Comparison of ENCODE assay signal across 21 cellular contexts in genomic region chr2:11498126-11498473, GRCh38. TPM values are rescaled to one million over a fixed set of nuclear protein-coding genes. Genes with fewer than 3 reads are reported as not detected.
DNase-seq lines count a peak whose midpoint lies in the region; ATAC-seq and TF ChIP-seq lines count a peak whose summit lies in the region.
"Had no signal": no experiment of that assay in that cellular context is flagged by ENCODE, and none has a peak within 500 bp of the region (broad histone marks: within the 10 kb centered on the region; RNA-seq: fewer than 3 reads in every experiment).

No MANE protein-coding gene starts in this region.

- H3K36me3 ChIP-seq in OCI-LY3 (replicated peaks; ENCODE audit: low read depth, low read length) = peaks cover 1% of the 10 kb centered on the region
- H3K36me3 ChIP-seq in smooth muscle cell (ENCODE audit: low read depth) = no peaks in the 10 kb centered on the region
- H3K36me3 ChIP-seq: brain microvascular endothelial cell had no signal

- H3K4me2 ChIP-seq in OCI-LY3 (ENCODE audit: low read length) (peak overlapping the region; percentile 84), smooth muscle cell (peak overlapping the region; percentile 5)

- peak overlapping the region; percentile 58 for H3K27ac ChIP-seq in C4-2B
- peak overlapping the region; percentile 5; the same call in 1 of the 2 replicates for H3K27ac ChIP-seq in OCI-LY3 (ENCODE audit: low read length)
- H3K27ac ChIP-seq in right cardiac atrium (ENCODE audit: low read length) = peak overlapping the region; percentile 52
- no peak overlapping the region for H3K27ac ChIP-seq in smooth muscle cell (ENCODE audit: low read depth)
- H3K27ac ChIP-seq in foreskin keratinocyte = no peak overlapping the region
- H3K27ac ChIP-seq: brain microvascular endothelial cell, SK-N-MC had no signal

- H2AFZ ChIP-seq in OCI-LY3 (ENCODE audit: low read depth, low read length) = no peak overlapping the region
- no peak overlapping the region for H2AFZ ChIP-seq in smooth muscle cell (ENCODE audit: low read depth)

- ATAC-seq in right cardiac atrium (no peak), foreskin keratinocyte (no peak)
- ATAC-seq: activated naive CD8-positive, alpha-beta T cell treated with anti-CD3 and anti-CD28 coated beads, Interleukin-2, amount 50 U/mL, for 24 hours; naive thymus-derived CD4-positive, alpha-beta T cell had no signal

- H3K9ac ChIP-seq in OCI-LY3 (ENCODE audit: low read length) (peak overlapping the region; percentile 32; the same call in 1 of the 2 replicates), smooth muscle cell (ENCODE audit: low read depth) (no peak overlapping the region)

- H3K4me1 ChIP-seq in OCI-LY3 (ENCODE audit: low read length) (peaks cover 41% of the 10 kb centered on the region), right cardiac atrium (ENCODE audit: control insufficient read depth, insufficient read depth, low read length) (no peaks in the 10 kb centered on the region), smooth muscle cell (ENCODE audit: low read depth) (peaks cover 36% of the 10 kb centered on the region), foreskin keratinocyte (no peaks in the 10 kb centered on the region)

- H3K79me2 ChIP-seq in OCI-LY3 (ENCODE audit: low read length) (no peaks in the 10 kb centered on the region), smooth muscle cell (ENCODE audit: low read depth) (peaks cover 18% of the 10 kb centered on the region)

- no peaks in the 10 kb centered on the region for H3K9me3 ChIP-seq in OCI-LY3 (ENCODE audit: insufficient read depth, low read length)
- H3K9me3 ChIP-seq in right cardiac atrium (ENCODE audit: control insufficient read depth, low read length) = no peaks in the 10 kb centered on the region
- no peaks in the 10 kb centered on the region for H3K9me3 ChIP-seq in smooth muscle cell (replicated peaks; ENCODE audit: low read depth)

- no peaks in the 10 kb centered on the region for H4K20me1 ChIP-seq in OCI-LY3 (ENCODE audit: insufficient read depth, low read length)
- H4K20me1 ChIP-seq in smooth muscle cell (ENCODE audit: low read depth) = no peaks in the 10 kb centered on the region

- DNase-seq in right cardiac atrium = no peak
- DNase-seq in smooth muscle cell (lab: John Stamatoyannopoulos, UW; ENCODE audit: unreplicated experiment) = no peak
- no peak for DNase-seq in stimulated activated CD8-positive, alpha-beta memory T cell treated with anti-CD3 and anti-CD28 coated beads, Interleukin-4, amount 100 ng/mL, for 48 hours
- DNase-seq in foreskin keratinocyte = no peak
- no peak for DNase-seq in T-helper 1 cell
- DNase-seq: activated CD4-positive, alpha-beta T cell treated with anti-CD3 and anti-CD28 coated beads, Interleukin-2, amount 50 U/mL, for 4 hours; activated effector memory CD4-positive, alpha-beta T cell treated with Interleukin-2 at 50 U/mL for 16 hours; activated naive CD8-positive, alpha-beta T cell treated with anti-CD3 and anti-CD28 coated beads, Interleukin-2, amount 50 U/mL, for 24 hours; brain microvascular endothelial cell; CD4-positive, alpha-beta T cell; DMS53; kidney; mesenchymal stem cell; naive thymus-derived CD4-positive, alpha-beta T cell; NCI-H187 treated with DMSO at 0.1 percent for 48 hours; NCI-H226; small intestine; stimulated activated CD4-positive, alpha-beta T cell treated with anti-CD3 and anti-CD28 coated beads, Interleukin-4, amount 100 ng/mL, for 1 hour had no signal

- H3K4me3 ChIP-seq in OCI-LY3 (ENCODE audit: low read length) (peak overlapping the region; percentile 69; the same call in 1 of the 2 replicates), right cardiac atrium (ENCODE audit: low read length) (no peak overlapping the region), smooth muscle cell (no peak overlapping the region)
- H3K4me3 ChIP-seq: SK-N-MC had no signal

- H3K27me3 ChIP-seq in OCI-LY3 (ENCODE audit: low read depth, low read length) = no peaks in the 10 kb centered on the region
- no peaks in the 10 kb centered on the region for H3K27me3 ChIP-seq in right cardiac atrium (ENCODE audit: control insufficient read depth, insufficient read depth)
- no peaks in the 10 kb centered on the region for H3K27me3 ChIP-seq in smooth muscle cell (ENCODE audit: low read depth)
- peaks cover 22% of the 10 kb centered on the region for H3K27me3 ChIP-seq in foreskin keratinocyte

- intact Hi-C loops in right cardiac atrium (cut with DNase I) = no loop called here

- TF ChIP-seq CTCF in C4-2B (conservative IDR thresholded peaks at IDR 0.05) (no peak), OCI-LY3 (IDR thresholded peaks at IDR 0.05; ENCODE audit: low read depth, low read length) (no peak), smooth muscle cell (IDR thresholded peaks at IDR 0.05; ENCODE audit: borderline replicate concordance, insufficient read depth, poor library complexity, severe bottlenecking) (no peak), foreskin keratinocyte (conservative IDR thresholded peaks at IDR 0.05) (no peak)

- H3F3A ChIP-seq in smooth muscle cell (ENCODE audit: low read depth) = no peaks in the 10 kb centered on the region

RNA-seq across cellular contexts. Expression of gene E2F6, which starts 32.1 kb away (rescaled TPM):
- total RNA-seq in right cardiac atrium (10 to 100 TPM; 15.7 to 19.9 (median 16.2) TPM), smooth muscle cell (18.0 and 18.3 TPM in 2 replicates), foreskin keratinocyte (12.5 and 12.7 TPM in 2 replicates)
- polyA plus RNA-seq in right cardiac atrium (10.9 TPM), smooth muscle cell (17.5 and 23.0 TPM in 2 replicates), foreskin keratinocyte (8.5 and 9.6 TPM in 2 replicates)

RNA-seq across cellular contexts. Expression of gene GREB1, which starts 35.7 kb away (rescaled TPM):
- 10 to 100 TPM in 3 of 4 donors, 1 to 10 TPM in 1; 7.3 to 17.7 (median 11.1) TPM for total RNA-seq in right cardiac atrium
- polyA plus RNA-seq in right cardiac atrium = 4.6 TPM
- total RNA-seq in smooth muscle cell = 1.7 and 3.9 TPM in 2 replicates
- 4.3 and 7.3 TPM in 2 replicates for polyA plus RNA-seq in smooth muscle cell
- total RNA-seq in foreskin keratinocyte = 0.03 and 0.11 TPM in 2 replicates
- 0.03 TPM in 1 of 2 replicates, not detected in the other for polyA plus RNA-seq in foreskin keratinocyte
- polyA plus RNA-seq: naive thymus-derived CD4-positive, alpha-beta T cell had no signal

Comparison
In these comparisons a context has a peak if more than half of its experiments do, and no peak if none do; other contexts are left out.
1. H3K27ac ChIP-seq: peak in C4-2B (single experiment), OCI-LY3 (single experiment) and right cardiac atrium (single experiment); none in smooth muscle cell (single experiment) and foreskin keratinocyte (single experiment).